In the genomic region with DNA sequence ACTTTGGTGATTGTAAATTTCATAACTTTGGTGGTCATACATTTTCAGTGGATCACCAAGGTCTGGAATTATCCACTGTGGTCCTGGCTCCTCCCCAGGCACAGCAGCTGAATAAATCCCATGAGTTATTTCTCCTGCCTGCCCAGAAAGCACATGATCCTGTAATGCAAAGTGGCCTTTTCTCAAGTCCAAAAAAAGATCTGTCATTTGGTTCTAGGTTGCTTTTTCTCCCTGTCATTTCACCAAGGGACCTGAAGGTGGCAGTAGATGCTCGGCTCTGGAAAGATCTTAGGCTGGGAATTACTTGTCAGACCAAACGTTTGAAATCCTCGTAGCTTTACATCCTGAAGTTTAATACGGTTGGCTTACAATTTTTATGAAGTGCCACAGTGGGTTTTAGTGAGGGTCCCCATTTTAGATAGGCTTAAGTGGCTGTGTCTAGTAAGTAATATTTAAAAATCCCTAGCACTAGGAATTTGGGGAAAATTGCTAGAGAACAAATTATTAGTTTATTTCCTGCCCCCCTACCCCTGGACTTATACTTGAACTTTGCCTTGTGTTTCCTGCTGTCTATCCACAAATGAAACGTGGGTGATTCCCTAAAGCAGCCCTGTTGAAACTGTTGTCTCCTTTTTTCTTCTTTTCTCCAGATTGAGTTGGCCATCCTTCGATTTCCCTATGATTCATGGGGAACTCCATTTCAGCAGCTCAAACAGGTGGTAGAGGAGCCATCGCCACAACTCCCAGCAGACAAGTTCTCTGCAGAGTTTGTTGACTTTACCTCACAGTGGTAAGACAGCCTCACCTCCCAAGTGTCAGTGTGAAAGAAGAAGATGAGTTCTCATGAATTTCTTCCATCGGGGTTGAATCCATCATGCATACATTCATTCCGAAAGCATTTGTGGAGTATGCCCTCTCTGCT, we compare ENCODE assay signal across 10 cellular contexts.
DNase-seq lines count a peak whose midpoint lies in the region; ATAC-seq, FAIRE-seq and TF ChIP-seq lines count a peak whose summit lies in the region.
"Had no signal": no experiment of that assay in that cellular context is flagged by ENCODE, and none has a peak within 500 bp of the region (broad histone marks: within the 10 kb centered on the region; RNA-seq: fewer than 3 reads in every experiment).

No MANE protein-coding gene starts in this region.

- no peaks in the 10 kb centered on the region for H3K9me3 ChIP-seq in PC-3 (ENCODE audit: low read length)
- no peaks in the 10 kb centered on the region for H3K9me3 ChIP-seq in endothelial cell of umbilical vein (replicated peaks; ENCODE audit: control insufficient read depth, insufficient read depth, low read length)

- TF ChIP-seq CTCF in PC-3 (conservative IDR thresholded peaks at IDR 0.05; ENCODE audit: low read depth, low read length): peak; percentile 97
- TF ChIP-seq CTCF in endothelial cell of umbilical vein (IDR thresholded peaks at IDR 0.05; ENCODE audit: extremely low read depth in 1 of 2, insufficient read depth in 1 of 2, low read depth in 1 of 2, low read length in 2 of 2): peak; percentile 80 to 84
- peak; percentile 81 for TF ChIP-seq CTCF in mesothelial cell of epicardium (IDR thresholded peaks at IDR 0.05; ENCODE audit: unreplicated experiment)

- H3K27me3 ChIP-seq in PC-3 (ENCODE audit: low read length): no peaks in the 10 kb centered on the region
- H3K27me3 ChIP-seq in endothelial cell of umbilical vein (ENCODE audit: control insufficient read depth in 2 of 2, insufficient read depth in 2 of 2, low read length in 2 of 2): no peaks in the 10 kb centered on the region

- CTCF ChIA-PET in activated naive CD4-positive, alpha-beta T cell treated with anti-CD3 and anti-CD28 coated beads, Interleukin-2, amount 10 ng/mL, durations not matched to agents 7 days and 5 days (lab: Charles Lee): interaction anchor here (0.7 to 4.1 kb wide), 6 partner anchors 10 to 1026 kb away, joined by 3 to 31 read pairs (median 4); no protein-coding TSS in a partner anchor
- CTCF ChIA-PET in PC-3 (lab: Charles Lee): interaction anchor here (0.5 to 3.6 kb wide), 12 partner anchors 10 to 1104 kb away, joined by 3 to 19 read pairs (median 4); no protein-coding TSS in a partner anchor
- CTCF ChIA-PET in endothelial cell of umbilical vein (lab: Charles Lee): interaction anchor here (0.6 to 9.3 kb wide), 51 partner anchors 8 to 1259 kb away, joined by 3 to 190 read pairs (median 4); a partner anchor contains a TSS

- no peak overlapping the region for H3K9ac ChIP-seq in PC-3 (ENCODE audit: low read length)
- H3K9ac ChIP-seq in endothelial cell of umbilical vein (replicated peaks; ENCODE audit: extremely low read depth, insufficient read depth, low read length): no peak overlapping the region

- no peaks in the 10 kb centered on the region for H3K9me3 Mint-ChIP-seq in activated naive CD4-positive, alpha-beta T cell treated with anti-CD3 and anti-CD28 coated beads, Interleukin-2, amount 10 ng/mL, durations not matched to agents 7 days and 5 days
- peaks cover 4% of the 10 kb centered on the region for H3K9me3 Mint-ChIP-seq in mesothelial cell of epicardium
- H3K9me3 Mint-ChIP-seq: stimulated activated naive CD8-positive, alpha-beta T cell treated with anti-CD3 and anti-CD28 coated beads, Interleukin-15, Interleukin-2, amounts not matched to agents 100 ng/mL and 50 ng/mL, for 24 hours had no signal

- H3K9me1 ChIP-seq in endothelial cell of umbilical vein (replicated peaks; ENCODE audit: control insufficient read depth, extremely low read depth, insufficient read depth, low read length): no peaks in the 10 kb centered on the region

- H3K4me2 ChIP-seq in PC-3 (ENCODE audit: low read length): no peak overlapping the region
- no peak overlapping the region for H3K4me2 ChIP-seq in endothelial cell of umbilical vein (ENCODE audit: insufficient read depth, low read length)

- peaks cover 2% of the 10 kb centered on the region for H3K36me3 Mint-ChIP-seq in activated naive CD4-positive, alpha-beta T cell treated with anti-CD3 and anti-CD28 coated beads, Interleukin-2, amount 10 ng/mL, durations not matched to agents 7 days and 5 days
- peaks cover 36% of the 10 kb centered on the region for H3K36me3 Mint-ChIP-seq in mesothelial cell of epicardium

- POLR2A ChIA-PET in PC-3 (lab: Charles Lee; ENCODE audit: unreplicated experiment): no interaction called here
- POLR2A ChIA-PET in endothelial cell of umbilical vein (lab: Charles Lee): no interaction called here

- intact Hi-C loops in PC-3 (cut with micrococcal nuclease) (loop anchor here (1.0 to 5.0 kb wide), 8 partner anchors 35 to 1104 kb away; no protein-coding TSS in a partner anchor), endothelial cell of umbilical vein (cut with micrococcal nuclease) (loop anchor here (1.0 to 5.0 kb wide), 7 partner anchors 43 to 1104 kb away; no protein-coding TSS in a partner anchor)

- H2AFZ ChIP-seq in PC-3 (ENCODE audit: low read length): no peak overlapping the region
- H2AFZ ChIP-seq in endothelial cell of umbilical vein (ENCODE audit: low read depth, low read length): peak overlapping the region; percentile 18

- FAIRE-seq in HTR-8/SVneo (lab: Jason Lieb, UNC): peak; percentile 23
- FAIRE-seq in endothelial cell of umbilical vein (lab: Jason Lieb, UNC): peak; percentile 94

- H3K4me3 Mint-ChIP-seq in activated naive CD4-positive, alpha-beta T cell treated with anti-CD3 and anti-CD28 coated beads, Interleukin-2, amount 10 ng/mL, durations not matched to agents 7 days and 5 days: no peak overlapping the region
- H3K4me3 Mint-ChIP-seq in mesothelial cell of epicardium: no peak overlapping the region
- H3K4me3 Mint-ChIP-seq: dendritic cell treated with granulocyte-macrophage colony-stimulating factor and Interleukin-4, amounts not matched to agents 40 ng/mL and 50 ng/mL, for 4 days; stimulated activated naive CD8-positive, alpha-beta T cell treated with anti-CD3 and anti-CD28 coated beads, Interleukin-15, Interleukin-2, amounts not matched to agents 100 ng/mL and 50 ng/mL, for 24 hours had no signal

- H3K4me3 ChIP-seq in PC-3 (ENCODE audit: low read length) (no peak overlapping the region), endothelial cell of umbilical vein (replicated peaks in 1 of 3; ENCODE audit: insufficient read depth in 1 of 3, low read depth in 1 of 3, low read length in 3 of 3) (no peak overlapping the region)

- peak; percentile 69 for ATAC-seq in PC-3
- no peak for ATAC-seq in HG03025 (IDR thresholded peaks at IDR 0.05; ENCODE audit: low FRiP score, unreplicated experiment)

- dilution Hi-C loops in endothelial cell of umbilical vein (cut with MboI; ENCODE audit: extremely low pct_ligation_motif_present, low sequenced_read_pairs): no loop called here

- H3K9me2 ChIP-seq in PC-3 (replicated peaks; ENCODE audit: low read length): no peaks in the 10 kb centered on the region

- no peaks in the 10 kb centered on the region for H3K36me3 ChIP-seq in PC-3 (ENCODE audit: low read depth, low read length)
- H3K36me3 ChIP-seq in endothelial cell of umbilical vein (ENCODE audit: control insufficient read depth in 2 of 2, extremely low read depth in 1 of 2, insufficient read depth in 2 of 2, low read length in 2 of 2): no peaks in the 10 kb centered on the region

- no peaks in the 10 kb centered on the region for H3K79me2 ChIP-seq in PC-3 (ENCODE audit: low read length)
- no peaks in the 10 kb centered on the region for H3K79me2 ChIP-seq in endothelial cell of umbilical vein (ENCODE audit: control insufficient read depth, insufficient read depth, low read length)

- H3K4me1 Mint-ChIP-seq in activated naive CD4-positive, alpha-beta T cell treated with anti-CD3 and anti-CD28 coated beads, Interleukin-2, amount 10 ng/mL, durations not matched to agents 7 days and 5 days: peaks cover 3% of the 10 kb centered on the region
- H3K4me1 Mint-ChIP-seq in mesothelial cell of epicardium: no peaks in the 10 kb centered on the region

- TF ChIP-seq POLR2A in endothelial cell of umbilical vein (IDR thresholded peaks at IDR 0.05; ENCODE audit: low read depth, low read length): no peak

- H3F3A ChIP-seq in PC-3 (ENCODE audit: low read length, unreplicated experiment): no peaks in the 10 kb centered on the region

- H3K4me1 ChIP-seq in PC-3 (ENCODE audit: insufficient read depth, low read length): 0 out of 2 replicates have a peak, but pooled peaks cover 3% of the 10 kb centered on the region
- peaks cover 2% of the 10 kb centered on the region for H3K4me1 ChIP-seq in endothelial cell of umbilical vein (ENCODE audit: control insufficient read depth, extremely low read depth, insufficient read depth, low read length)

- no TSS peak for BruUV-seq in PC-3 (replicated peaks; lab: Mats Ljungman, UMichigan)
- no TSS peak for BruUV-seq in endothelial cell of umbilical vein (replicated peaks; lab: Mats Ljungman, UMichigan)

- H3K27ac ChIP-seq in PC-3 (ENCODE audit: low read length) (no peak overlapping the region), endothelial cell of umbilical vein (ENCODE audit: insufficient read depth, low read depth, low read length) (no peak overlapping the region)

- H3K27ac Mint-ChIP-seq in activated naive CD4-positive, alpha-beta T cell treated with anti-CD3 and anti-CD28 coated beads, Interleukin-2, amount 10 ng/mL, durations not matched to agents 7 days and 5 days: no peak overlapping the region
- no peak overlapping the region for H3K27ac Mint-ChIP-seq in mesothelial cell of epicardium
- H3K27ac Mint-ChIP-seq: dendritic cell treated with granulocyte-macrophage colony-stimulating factor and Interleukin-4, amounts not matched to agents 40 ng/mL and 50 ng/mL, for 4 days; stimulated activated naive CD8-positive, alpha-beta T cell treated with anti-CD3 and anti-CD28 coated beads, Interleukin-15, Interleukin-2, amounts not matched to agents 100 ng/mL and 50 ng/mL, for 24 hours had no signal

- H4K20me1 ChIP-seq in PC-3 (ENCODE audit: low read length) (no peaks in the 10 kb centered on the region), endothelial cell of umbilical vein (replicated peaks; ENCODE audit: control insufficient read depth, extremely low read depth, insufficient read depth, low read length) (no peaks in the 10 kb centered on the region)

- H3K27me3 Mint-ChIP-seq in activated naive CD4-positive, alpha-beta T cell treated with anti-CD3 and anti-CD28 coated beads, Interleukin-2, amount 10 ng/mL, durations not matched to agents 7 days and 5 days: no peaks in the 10 kb centered on the region
- no peaks in the 10 kb centered on the region for H3K27me3 Mint-ChIP-seq in mesothelial cell of epicardium (ENCODE audit: low read depth)
- H3K27me3 Mint-ChIP-seq: dendritic cell treated with granulocyte-macrophage colony-stimulating factor and Interleukin-4, amounts not matched to agents 40 ng/mL and 50 ng/mL, for 4 days; stimulated activated naive CD8-positive, alpha-beta T cell treated with anti-CD3 and anti-CD28 coated beads, Interleukin-15, Interleukin-2, amounts not matched to agents 100 ng/mL and 50 ng/mL, for 24 hours had no signal

- DNase-seq in activated naive CD4-positive, alpha-beta T cell treated with anti-CD3 and anti-CD28 coated beads, Interleukin-2, amount 10 ng/mL, durations not matched to agents 7 days and 5 days: peak; percentile 27
- DNase-seq in activated naive CD4-positive, alpha-beta T cell (lab: John Stamatoyannopoulos, UW): no peak
- peak; percentile 63 for DNase-seq in HTR-8/SVneo (ENCODE audit: insufficient read length, low spot score)
- DNase-seq in PC-3: peak; percentile 85
- peak; percentile 82 for DNase-seq in endothelial cell of umbilical vein (ENCODE audit: low read depth, low spot score)
- peak in 1 of 2 experiments; percentile 43 for DNase-seq in mesothelial cell of epicardium (ENCODE audit: low spot score in 2 of 2, unreplicated experiment in 2 of 2)
- DNase-seq in NK-92 treated with Interleukin-12 subunit alpha and Interleukin-12 subunit beta, amount 100 ng/mL, for 24 hours (lab: John Stamatoyannopoulos, UW): no peak

Comparison
In these comparisons a context has a peak if more than half of its experiments do, and no peak if none do; other contexts are left out.
1. DNase-seq: peak in activated naive CD4-positive, alpha-beta T cell treated with anti-CD3 and anti-CD28 coated beads, Interleukin-2, amount 10 ng/mL, durations not matched to agents 7 days and 5 days (single experiment), HTR-8/SVneo (single experiment), PC-3 (single experiment) and endothelial cell of umbilical vein (single experiment); none in activated naive CD4-positive, alpha-beta T cell (0 of 4) and NK-92 treated with Interleukin-12 subunit alpha and Interleukin-12 subunit beta, amount 100 ng/mL, for 24 hours (single experiment).
2. Peak in every context shown above with its lines, with median percentiles within 50 percentile points of each other: CTCF ChIP-seq.